Comparison of ENCODE assay signal across 1 cellular context in the genomic region with DNA sequence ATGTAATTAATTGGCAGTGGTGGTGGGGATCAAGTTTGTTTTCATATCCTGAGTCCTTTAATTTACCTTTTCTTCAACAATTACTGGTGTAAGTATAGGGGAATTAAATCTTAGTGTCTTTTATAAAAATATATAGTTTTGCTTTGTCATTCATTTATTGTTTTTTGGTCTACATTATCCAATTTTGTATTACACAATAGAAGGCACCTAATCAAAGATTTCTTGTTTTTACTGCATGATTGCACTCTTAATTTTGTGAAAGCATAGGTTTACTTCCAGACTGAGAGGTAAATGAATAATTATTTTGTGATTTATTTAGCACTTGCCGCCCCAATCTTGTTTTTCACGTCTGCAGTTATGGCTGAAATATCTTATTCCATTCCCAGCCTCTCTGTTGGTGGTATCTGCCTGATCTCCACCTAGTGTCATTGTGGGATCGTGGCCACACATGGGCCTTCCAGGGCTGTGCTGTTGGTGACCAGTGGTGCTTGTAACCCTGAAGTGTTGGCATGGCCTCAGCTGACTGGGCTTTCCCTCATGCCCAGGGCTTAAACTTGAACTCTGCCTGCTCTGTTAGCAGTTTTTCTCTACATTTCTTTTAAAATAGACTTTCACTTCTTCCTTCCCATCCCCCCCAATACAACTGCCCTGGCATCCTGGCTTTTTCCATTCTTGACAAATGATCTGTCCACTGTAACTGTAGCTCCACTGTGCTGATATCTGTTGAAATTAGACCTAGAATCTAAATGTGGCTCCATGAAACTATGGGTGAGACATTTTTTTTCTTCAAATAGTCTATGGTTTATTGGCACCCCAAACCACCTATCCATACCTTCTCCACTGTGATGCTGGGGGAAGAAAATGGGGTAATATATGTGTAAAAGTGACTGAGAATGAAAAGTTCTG.
TF ChIP-seq lines count a peak whose summit lies in the region.

No MANE protein-coding gene starts in this region.

TF ChIP-seq in K562, 482 proteins besides CTCF, POLR2A, EP300 and RAD21 (continued from another document):
- TF ChIP-seq, protein P1, sequence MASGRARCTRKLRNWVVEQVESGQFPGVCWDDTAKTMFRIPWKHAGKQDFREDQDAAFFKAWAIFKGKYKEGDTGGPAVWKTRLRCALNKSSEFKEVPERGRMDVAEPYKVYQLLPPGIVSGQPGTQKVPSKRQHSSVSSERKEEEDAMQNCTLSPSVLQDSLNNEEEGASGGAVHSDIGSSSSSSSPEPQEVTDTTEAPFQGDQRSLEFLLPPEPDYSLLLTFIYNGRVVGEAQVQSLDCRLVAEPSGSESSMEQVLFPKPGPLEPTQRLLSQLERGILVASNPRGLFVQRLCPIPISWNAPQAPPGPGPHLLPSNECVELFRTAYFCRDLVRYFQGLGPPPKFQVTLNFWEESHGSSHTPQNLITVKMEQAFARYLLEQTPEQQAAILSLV (tag; IDR thresholded peaks at IDR 0.05) = no peak
- TF ChIP-seq FOXJ2 (tag; IDR thresholded peaks at IDR 0.05) (no peak), BHLHE40 (IDR thresholded peaks at IDR 0.05; ENCODE audit: low read length) (no peak), ZBTB17 (CRISPR knock-in tag; IDR thresholded peaks at IDR 0.05) (no peak), CEBPG (CRISPR knock-in tag; IDR thresholded peaks at IDR 0.05) (no peak), CEBPG (tag; conservative IDR thresholded peaks at IDR 0.05 in 1 of 2, IDR thresholded peaks at IDR 0.05 in 1 of 2) (peak; percentile 17 to 68; a peak in 2 of 4 replicates), STAT5B (CRISPR knock-in tag; IDR thresholded peaks at IDR 0.05) (no peak), ZNF316 (IDR thresholded peaks at IDR 0.05) (0 out of 2 replicates have a peak, but pooled peaks have one; percentile 10)
- TF ChIP-seq, protein P2, sequence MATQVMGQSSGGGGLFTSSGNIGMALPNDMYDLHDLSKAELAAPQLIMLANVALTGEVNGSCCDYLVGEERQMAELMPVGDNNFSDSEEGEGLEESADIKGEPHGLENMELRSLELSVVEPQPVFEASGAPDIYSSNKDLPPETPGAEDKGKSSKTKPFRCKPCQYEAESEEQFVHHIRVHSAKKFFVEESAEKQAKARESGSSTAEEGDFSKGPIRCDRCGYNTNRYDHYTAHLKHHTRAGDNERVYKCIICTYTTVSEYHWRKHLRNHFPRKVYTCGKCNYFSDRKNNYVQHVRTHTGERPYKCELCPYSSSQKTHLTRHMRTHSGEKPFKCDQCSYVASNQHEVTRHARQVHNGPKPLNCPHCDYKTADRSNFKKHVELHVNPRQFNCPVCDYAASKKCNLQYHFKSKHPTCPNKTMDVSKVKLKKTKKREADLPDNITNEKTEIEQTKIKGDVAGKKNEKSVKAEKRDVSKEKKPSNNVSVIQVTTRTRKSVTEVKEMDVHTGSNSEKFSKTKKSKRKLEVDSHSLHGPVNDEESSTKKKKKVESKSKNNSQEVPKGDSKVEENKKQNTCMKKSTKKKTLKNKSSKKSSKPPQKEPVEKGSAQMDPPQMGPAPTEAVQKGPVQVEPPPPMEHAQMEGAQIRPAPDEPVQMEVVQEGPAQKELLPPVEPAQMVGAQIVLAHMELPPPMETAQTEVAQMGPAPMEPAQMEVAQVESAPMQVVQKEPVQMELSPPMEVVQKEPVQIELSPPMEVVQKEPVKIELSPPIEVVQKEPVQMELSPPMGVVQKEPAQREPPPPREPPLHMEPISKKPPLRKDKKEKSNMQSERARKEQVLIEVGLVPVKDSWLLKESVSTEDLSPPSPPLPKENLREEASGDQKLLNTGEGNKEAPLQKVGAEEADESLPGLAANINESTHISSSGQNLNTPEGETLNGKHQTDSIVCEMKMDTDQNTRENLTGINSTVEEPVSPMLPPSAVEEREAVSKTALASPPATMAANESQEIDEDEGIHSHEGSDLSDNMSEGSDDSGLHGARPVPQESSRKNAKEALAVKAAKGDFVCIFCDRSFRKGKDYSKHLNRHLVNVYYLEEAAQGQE (CRISPR knock-in tag; IDR thresholded peaks at IDR 0.05; ENCODE audit: low read depth) = no peak
- TF ChIP-seq, protein P3, sequence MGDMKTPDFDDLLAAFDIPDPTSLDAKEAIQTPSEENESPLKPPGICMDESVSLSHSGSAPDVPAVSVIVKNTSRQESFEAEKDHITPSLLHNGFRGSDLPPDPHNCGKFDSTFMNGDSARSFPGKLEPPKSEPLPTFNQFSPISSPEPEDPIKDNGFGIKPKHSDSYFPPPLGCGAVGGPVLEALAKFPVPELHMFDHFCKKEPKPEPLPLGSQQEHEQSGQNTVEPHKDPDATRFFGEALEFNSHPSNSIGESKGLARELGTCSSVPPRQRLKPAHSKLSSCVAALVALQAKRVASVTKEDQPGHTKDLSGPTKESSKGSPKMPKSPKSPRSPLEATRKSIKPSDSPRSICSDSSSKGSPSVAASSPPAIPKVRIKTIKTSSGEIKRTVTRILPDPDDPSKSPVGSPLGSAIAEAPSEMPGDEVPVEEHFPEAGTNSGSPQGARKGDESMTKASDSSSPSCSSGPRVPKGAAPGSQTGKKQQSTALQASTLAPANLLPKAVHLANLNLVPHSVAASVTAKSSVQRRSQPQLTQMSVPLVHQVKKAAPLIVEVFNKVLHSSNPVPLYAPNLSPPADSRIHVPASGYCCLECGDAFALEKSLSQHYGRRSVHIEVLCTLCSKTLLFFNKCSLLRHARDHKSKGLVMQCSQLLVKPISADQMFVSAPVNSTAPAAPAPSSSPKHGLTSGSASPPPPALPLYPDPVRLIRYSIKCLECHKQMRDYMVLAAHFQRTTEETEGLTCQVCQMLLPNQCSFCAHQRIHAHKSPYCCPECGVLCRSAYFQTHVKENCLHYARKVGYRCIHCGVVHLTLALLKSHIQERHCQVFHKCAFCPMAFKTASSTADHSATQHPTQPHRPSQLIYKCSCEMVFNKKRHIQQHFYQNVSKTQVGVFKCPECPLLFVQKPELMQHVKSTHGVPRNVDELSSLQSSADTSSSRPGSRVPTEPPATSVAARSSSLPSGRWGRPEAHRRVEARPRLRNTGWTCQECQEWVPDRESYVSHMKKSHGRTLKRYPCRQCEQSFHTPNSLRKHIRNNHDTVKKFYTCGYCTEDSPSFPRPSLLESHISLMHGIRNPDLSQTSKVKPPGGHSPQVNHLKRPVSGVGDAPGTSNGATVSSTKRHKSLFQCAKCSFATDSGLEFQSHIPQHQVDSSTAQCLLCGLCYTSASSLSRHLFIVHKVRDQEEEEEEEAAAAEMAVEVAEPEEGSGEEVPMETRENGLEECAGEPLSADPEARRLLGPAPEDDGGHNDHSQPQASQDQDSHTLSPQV (IDR thresholded peaks at IDR 0.05) = peak; percentile 21; the same call in 1 of the 2 replicates
- TF ChIP-seq, protein P4, sequence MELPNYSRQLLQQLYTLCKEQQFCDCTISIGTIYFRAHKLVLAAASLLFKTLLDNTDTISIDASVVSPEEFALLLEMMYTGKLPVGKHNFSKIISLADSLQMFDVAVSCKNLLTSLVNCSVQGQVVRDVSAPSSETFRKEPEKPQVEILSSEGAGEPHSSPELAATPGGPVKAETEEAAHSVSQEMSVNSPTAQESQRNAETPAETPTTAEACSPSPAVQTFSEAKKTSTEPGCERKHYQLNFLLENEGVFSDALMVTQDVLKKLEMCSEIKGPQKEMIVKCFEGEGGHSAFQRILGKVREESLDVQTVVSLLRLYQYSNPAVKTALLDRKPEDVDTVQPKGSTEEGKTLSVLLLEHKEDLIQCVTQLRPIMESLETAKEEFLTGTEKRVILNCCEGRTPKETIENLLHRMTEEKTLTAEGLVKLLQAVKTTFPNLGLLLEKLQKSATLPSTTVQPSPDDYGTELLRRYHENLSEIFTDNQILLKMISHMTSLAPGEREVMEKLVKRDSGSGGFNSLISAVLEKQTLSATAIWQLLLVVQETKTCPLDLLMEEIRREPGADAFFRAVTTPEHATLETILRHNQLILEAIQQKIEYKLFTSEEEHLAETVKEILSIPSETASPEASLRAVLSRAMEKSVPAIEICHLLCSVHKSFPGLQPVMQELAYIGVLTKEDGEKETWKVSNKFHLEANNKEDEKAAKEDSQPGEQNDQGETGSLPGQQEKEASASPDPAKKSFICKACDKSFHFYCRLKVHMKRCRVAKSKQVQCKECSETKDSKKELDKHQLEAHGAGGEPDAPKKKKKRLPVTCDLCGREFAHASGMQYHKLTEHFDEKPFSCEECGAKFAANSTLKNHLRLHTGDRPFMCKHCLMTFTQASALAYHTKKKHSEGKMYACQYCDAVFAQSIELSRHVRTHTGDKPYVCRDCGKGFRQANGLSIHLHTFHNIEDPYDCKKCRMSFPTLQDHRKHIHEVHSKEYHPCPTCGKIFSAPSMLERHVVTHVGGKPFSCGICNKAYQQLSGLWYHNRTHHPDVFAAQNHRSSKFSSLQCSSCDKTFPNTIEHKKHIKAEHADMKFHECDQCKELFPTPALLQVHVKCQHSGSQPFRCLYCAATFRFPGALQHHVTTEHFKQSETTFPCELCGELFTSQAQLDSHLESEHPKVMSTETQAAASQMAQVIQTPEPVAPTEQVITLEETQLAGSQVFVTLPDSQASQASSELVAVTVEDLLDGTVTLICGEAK (IDR thresholded peaks at IDR 0.05) = no peak
- TF ChIP-seq, protein P4 (CRISPR knock-in tag; IDR thresholded peaks at IDR 0.05) = no peak
